Comparison of ENCODE assay signal across 1 cellular context in genomic region chr2:171447675-171448074, GRCh38.
A peak's percentile ranks its signal among the peaks of the same experiment; 100 is the strongest.
TF ChIP-seq lines count a peak whose summit lies in the region.

No MANE protein-coding gene starts in this region.

TF ChIP-seq in HepG2, 621 proteins besides CTCF, POLR2A, EP300 and RAD21:
- TF ChIP-seq MAF1 (CRISPR knock-in tag; IDR thresholded peaks at IDR 0.05; ENCODE audit: borderline replicate concordance) (no peak), STAG1 (CRISPR knock-in tag; IDR thresholded peaks at IDR 0.05) (peak; percentile 42)
TF ChIP-seq in HepG2: peak in this region for 1.
